In the genomic region with DNA sequence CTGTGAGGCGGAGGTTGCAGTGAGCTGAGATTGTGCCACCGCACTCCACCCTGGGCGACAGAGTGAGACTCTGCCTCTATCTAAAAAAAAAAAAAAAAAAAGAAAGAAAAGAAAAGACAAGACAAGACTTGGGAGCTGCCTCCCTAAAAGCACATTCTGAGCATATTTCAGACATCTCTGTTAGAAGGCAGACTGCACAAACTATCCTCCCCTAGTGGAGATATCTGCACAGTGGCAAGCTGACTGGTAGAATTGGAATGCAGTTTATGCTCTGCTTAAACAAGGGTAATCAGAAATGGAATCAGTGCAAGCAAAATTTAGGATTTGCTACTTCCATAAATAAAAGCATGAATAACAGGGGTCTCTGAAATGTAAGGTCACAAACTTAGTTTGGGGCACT, we compare ENCODE assay signal across 14 cellular contexts. TPM values are rescaled to one million over a fixed set of nuclear protein-coding genes. Genes with fewer than 3 reads are reported as not detected.
DNase-seq lines count a peak whose midpoint lies in the region; ATAC-seq, FAIRE-seq and TF ChIP-seq lines count a peak whose summit lies in the region.
"Had no signal": no experiment of that assay in that cellular context is flagged by ENCODE, and none has a peak within 500 bp of the region (broad histone marks: within the 10 kb centered on the region; RNA-seq: fewer than 3 reads in every experiment).

No MANE protein-coding gene starts in this region.

- peak in 1 of 2 donors; percentile 65 for DNase-seq in cardiac muscle cell (ENCODE audit: low read depth in 1 of 2, low spot score in 1 of 2)
- DNase-seq in heart left ventricle = no peak
- no peak for DNase-seq in WERI-Rb-1
- DNase-seq in foreskin fibroblast = peak; percentile 49 to 71
- peak; percentile 25 for DNase-seq in urothelium cell line (ENCODE audit: low spot score)
- DNase-seq in cardiac septum (ENCODE audit: low spot score) = no peak
- DNase-seq: 8988T; activated CD4-positive, alpha-beta memory T cell treated with anti-CD3 and anti-CD28 coated beads for 36 hours; NCI-H2171 had no signal

- TF ChIP-seq CTCF in cardiac muscle cell (IDR thresholded peaks at IDR 0.05; ENCODE audit: low read depth, low read length) (peak; percentile 46), heart left ventricle (IDR thresholded peaks at IDR 0.05) (no peak), WERI-Rb-1 (IDR thresholded peaks at IDR 0.05; ENCODE audit: low read depth, low read length) (peak; percentile 24; the same call in 1 of the 2 replicates), foreskin fibroblast (IDR thresholded peaks at IDR 0.05; ENCODE audit: low read depth, low read length) (peak; percentile 72)

- H3K27me3 ChIP-seq in cardiac muscle cell (no peaks in the 10 kb centered on the region), heart left ventricle (no peaks in the 10 kb centered on the region), WERI-Rb-1 (ENCODE audit: insufficient read depth, low read depth, severe bottlenecking) (no peaks in the 10 kb centered on the region)
- H3K27me3 ChIP-seq: tibial nerve had no signal

- FAIRE-seq in urothelium cell line (lab: Jason Lieb, UNC) = no peak

- H3K36me3 ChIP-seq in cardiac muscle cell (no peaks in the 10 kb centered on the region), heart left ventricle (no peaks in the 10 kb centered on the region), WERI-Rb-1 (no peaks in the 10 kb centered on the region)
- H3K36me3 ChIP-seq: left lung, tibial nerve had no signal

- H3K4me3 ChIP-seq in cardiac muscle cell (no peak overlapping the region), heart left ventricle (no peak overlapping the region), WERI-Rb-1 (ENCODE audit: low read depth, low read length) (no peak overlapping the region), foreskin fibroblast (ENCODE audit: low read depth in 1 of 2, low read length in 2 of 2) (no peak overlapping the region)
- H3K4me3 ChIP-seq: left lung, tibial nerve had no signal

- ATAC-seq in heart left ventricle (no peak), GM21723 (IDR thresholded peaks at IDR 0.05; ENCODE audit: unreplicated experiment) (no peak), HG03469 (IDR thresholded peaks at IDR 0.05; ENCODE audit: unreplicated experiment) (no peak)
- ATAC-seq: left lung had no signal

- TF ChIP-seq POLR2A in heart left ventricle (IDR thresholded peaks at IDR 0.05) = no peak

- H3K9me3 ChIP-seq in cardiac muscle cell (ENCODE audit: low read depth) (no peaks in the 10 kb centered on the region), heart left ventricle (no peaks in the 10 kb centered on the region), WERI-Rb-1 (ENCODE audit: severe bottlenecking) (no peaks in the 10 kb centered on the region)
- H3K9me3 ChIP-seq: left lung, tibial nerve had no signal

- 88 to 95% (median 91%) methylated on average over 3 of the region's 3 CpGs for WGBS in heart left ventricle, 4 donors

- no peak overlapping the region for H3K27ac ChIP-seq in cardiac muscle cell
- H3K27ac ChIP-seq in heart left ventricle = no peak overlapping the region
- no peak overlapping the region for H3K27ac ChIP-seq in WERI-Rb-1
- H3K27ac ChIP-seq: left lung, tibial nerve had no signal

- no peaks in the 10 kb centered on the region for H3K4me1 ChIP-seq in cardiac muscle cell (ENCODE audit: low read depth)
- H3K4me1 ChIP-seq in heart left ventricle = no peaks in the 10 kb centered on the region
- H3K4me1 ChIP-seq: left lung had no signal

- intact Hi-C loops in heart left ventricle (cut with DNase I) (no loop called here), cardiac septum (cut with DNase I) (no loop called here)

RNA-seq across cellular contexts. Expression of a gene that starts 31.8 kb away (rescaled TPM):
- 0.18 and 0.24 TPM in 2 replicates for total RNA-seq in cardiac muscle cell
- polyA plus RNA-seq in cardiac muscle cell = 0.44 TPM in 1 of 2 replicates, not detected in the other
- total RNA-seq in heart left ventricle = under 1 TPM in 2 of 9 donors, not detected in 7; 0.06 to 0.07 TPM
- polyA plus RNA-seq in heart left ventricle = not detected
- total RNA-seq in cardiac septum = 0.24 TPM
- total RNA-seq: left lung, OCI-LY7 had no signal

Comparison
In these comparisons a context has a peak if more than half of its experiments do, and no peak if none do; other contexts are left out.
1. CTCF ChIP-seq: peak in cardiac muscle cell (single experiment), WERI-Rb-1 (single experiment) and foreskin fibroblast (single experiment); none in heart left ventricle (0 of 12).
2. DNase-seq: peak in foreskin fibroblast (2 of 2) and urothelium cell line (single experiment); none in heart left ventricle (0 of 5), WERI-Rb-1 (single experiment) and cardiac septum (single experiment).